ENCODE assay signal across 28 cellular contexts in genomic region chr4:129900430-129900953, GRCh38.
"Had no signal": no experiment of that assay in that cellular context is flagged by ENCODE, and none has a peak within 500 bp of the region (broad histone marks: within the 10 kb centered on the region; RNA-seq: fewer than 3 reads in every experiment).

No MANE protein-coding gene starts in this region.

- H3K27me3 Mint-ChIP-seq: activated CD8-positive, alpha-beta memory T cell treated with anti-CD3 and anti-CD28 coated beads, Interleukin-2, amount 10 ng/mL, durations not matched to agents 7 days and 5 days; activated naive CD8-positive, alpha-beta T cell treated with anti-CD3 and anti-CD28 coated beads, Interleukin-2, amount 50 U/mL, for 24 hours; activated T-cell treated with anti-CD3 and anti-CD28 coated beads, Interleukin-2, amount 50 U/mL, for 24 hours; T-helper 17 cell had no signal

- H3K27ac Mint-ChIP-seq: activated CD8-positive, alpha-beta memory T cell treated with anti-CD3 and anti-CD28 coated beads, Interleukin-2, amount 10 ng/mL, durations not matched to agents 7 days and 5 days; activated naive CD4-positive, alpha-beta T cell treated with anti-CD3 and anti-CD28 coated beads, Interleukin-2, amount 50 U/mL, for 72 hours; activated naive CD8-positive, alpha-beta T cell treated with anti-CD3 and anti-CD28 coated beads, Interleukin-2, amount 50 U/mL, for 24 hours; activated T-cell treated with anti-CD3 and anti-CD28 coated beads, Interleukin-2, amount 50 U/mL, for 24 hours; activated T-helper 1 cell treated with anti-CD3 and anti-CD28 coated beads, Interleukin-12 subunit alpha, Interleukin-12 subunit beta, Interleukin-2, Interleukin-4 antibody, amounts not matched to agents 30 ng/mL and 10 ng/mL and 1 ng/mL, durations not matched to agents 14 hours and 24 hours and 36 hours; T-helper 17 cell; WTC11 had no signal

- H3K4me1 Mint-ChIP-seq: activated CD8-positive, alpha-beta memory T cell treated with anti-CD3 and anti-CD28 coated beads, Interleukin-2, amount 10 ng/mL, durations not matched to agents 7 days and 5 days; activated naive CD8-positive, alpha-beta T cell treated with anti-CD3 and anti-CD28 coated beads, Interleukin-2, amount 50 U/mL, for 24 hours; T-helper 17 cell had no signal

- FAIRE-seq: RCC 7860 had no signal

- DNase-seq: activated CD4-positive, alpha-beta T cell treated with anti-CD3 and anti-CD28 coated beads for 48 hours; activated CD4-positive, alpha-beta T cell treated with anti-CD3 and anti-CD28 coated beads, Interleukin-2, amount 50 U/mL, for 48 hours; activated CD4-positive, CD25-positive, alpha-beta regulatory T cell treated with anti-CD3 and anti-CD28 coated beads, Interleukin-2, amount 50 U/mL, for 72 hours; activated CD8-positive, alpha-beta memory T cell treated with anti-CD3 and anti-CD28 coated beads, Interleukin-2, amount 10 ng/mL, durations not matched to agents 7 days and 5 days; activated effector memory CD4-positive, alpha-beta T cell treated with Interleukin-2 at 50 U/mL for 16 hours; activated naive CD4-positive, alpha-beta T cell; activated naive CD8-positive, alpha-beta T cell treated with anti-CD3 and anti-CD28 coated beads, Interleukin-2, amount 50 U/mL, for 24 hours; activated T-cell treated with anti-CD3 and anti-CD28 coated beads, Interleukin-2, amount 50 U/mL, for 24 hours; amniotic stem cell; brain microvascular endothelial cell; KG1; NCI-H1092 treated with DMSO at 0.1 percent for 48 hours; NCI-H1417 treated with DMSO at 0.1 percent for 48 hours; NCI-H1694; NCI-H2029; NCI-H2107; NCI-H2171 treated with DMSO at 0.1 percent for 48 hours; NCI-H345; NCI-H510A; NCI-H526 treated with DMSO at 0.1 percent for 48 hours; PC-3; SHP77 treated with DMSO at 0.1 percent for 48 hours; T-helper 17 cell; T-helper 9 cell had no signal

- H3K9me3 Mint-ChIP-seq: activated naive CD8-positive, alpha-beta T cell treated with anti-CD3 and anti-CD28 coated beads, Interleukin-2, amount 50 U/mL, for 24 hours; activated T-helper 1 cell treated with anti-CD3 and anti-CD28 coated beads, Interleukin-12 subunit alpha, Interleukin-12 subunit beta, Interleukin-2, Interleukin-4 antibody, amounts not matched to agents 30 ng/mL and 10 ng/mL and 1 ng/mL, durations not matched to agents 14 hours and 24 hours and 36 hours had no signal

- H3K4me3 Mint-ChIP-seq: activated CD8-positive, alpha-beta memory T cell treated with anti-CD3 and anti-CD28 coated beads, Interleukin-2, amount 10 ng/mL, durations not matched to agents 7 days and 5 days; activated naive CD8-positive, alpha-beta T cell treated with anti-CD3 and anti-CD28 coated beads, Interleukin-2, amount 50 U/mL, for 24 hours; activated T-cell treated with anti-CD3 and anti-CD28 coated beads, Interleukin-2, amount 50 U/mL, for 24 hours; activated T-helper 1 cell treated with anti-CD3 and anti-CD28 coated beads, Interleukin-12 subunit alpha, Interleukin-12 subunit beta, Interleukin-2, Interleukin-4 antibody, amounts not matched to agents 30 ng/mL and 10 ng/mL and 1 ng/mL, durations not matched to agents 14 hours and 24 hours and 36 hours; T-helper 17 cell; WTC11 had no signal

- H3K27ac ChIP-seq: brain microvascular endothelial cell had no signal

- H3K27me3 ChIP-seq: brain microvascular endothelial cell had no signal

- H3K36me3 ChIP-seq: brain microvascular endothelial cell had no signal

- ATAC-seq: activated CD8-positive, alpha-beta memory T cell treated with anti-CD3 and anti-CD28 coated beads, Interleukin-2, amount 10 ng/mL, durations not matched to agents 7 days and 5 days; activated naive CD4-positive, alpha-beta T cell treated with anti-CD3 and anti-CD28 coated beads, Interleukin-2, amount 50 U/mL, for 72 hours; activated naive CD8-positive, alpha-beta T cell treated with anti-CD3 and anti-CD28 coated beads, Interleukin-2, amount 50 U/mL, for 24 hours; PC-3; T-helper 17 cell had no signal

- H3K36me3 Mint-ChIP-seq: activated CD8-positive, alpha-beta memory T cell treated with anti-CD3 and anti-CD28 coated beads, Interleukin-2, amount 10 ng/mL, durations not matched to agents 7 days and 5 days had no signal
